7 cellular contexts compared by ENCODE assay signal in genomic region chr5:138996120-138996519, GRCh38.
"Had no signal": no experiment of that assay in that cellular context is flagged by ENCODE, and none has a peak within 500 bp of the region (broad histone marks: within the 10 kb centered on the region; RNA-seq: fewer than 3 reads in every experiment).

No MANE protein-coding gene starts in this region.

- ATAC-seq: GM12878 had no signal

- DNase-seq: GDM1, GF-D8 had no signal

- FAIRE-seq: G401.6, GM12878, GM12891, GM18507, GM19239 had no signal

- H3K4me3 ChIP-seq: GM12878 had no signal
